ENCODE assay signal across 1 cellular context in genomic region chr1:97893844-97894243, GRCh38.
TF ChIP-seq lines count a peak whose summit lies in the region.

No MANE protein-coding gene starts in this region.

TF ChIP-seq in IMR-90, 13 proteins besides CTCF, POLR2A, EP300 and RAD21 (continued from another document):
- TF ChIP-seq MAFK (IDR thresholded peaks at IDR 0.05; ENCODE audit: low read depth, low read length) (no peak), NFE2L2 (IDR thresholded peaks at IDR 0.05; ENCODE audit: low read depth, low read length) (no peak), RCOR1 (IDR thresholded peaks at IDR 0.05; ENCODE audit: insufficient replicate concordance, low read length) (no peak), SMC3 (IDR thresholded peaks at IDR 0.05; ENCODE audit: low read depth, low read length) (no peak), FOS (IDR thresholded peaks at IDR 0.05; ENCODE audit: low read depth, low read length) (no peak), ELK1 (IDR thresholded peaks at IDR 0.05; ENCODE audit: borderline replicate concordance, low read depth, low read length) (no peak), CEBPB (IDR thresholded peaks at IDR 0.05; ENCODE audit: low read depth, low read length) (no peak), MAZ (IDR thresholded peaks at IDR 0.05; ENCODE audit: borderline replicate concordance, low read depth, low read length) (no peak)
